ENCODE assay signal across 9 cellular contexts in the genomic region with DNA sequence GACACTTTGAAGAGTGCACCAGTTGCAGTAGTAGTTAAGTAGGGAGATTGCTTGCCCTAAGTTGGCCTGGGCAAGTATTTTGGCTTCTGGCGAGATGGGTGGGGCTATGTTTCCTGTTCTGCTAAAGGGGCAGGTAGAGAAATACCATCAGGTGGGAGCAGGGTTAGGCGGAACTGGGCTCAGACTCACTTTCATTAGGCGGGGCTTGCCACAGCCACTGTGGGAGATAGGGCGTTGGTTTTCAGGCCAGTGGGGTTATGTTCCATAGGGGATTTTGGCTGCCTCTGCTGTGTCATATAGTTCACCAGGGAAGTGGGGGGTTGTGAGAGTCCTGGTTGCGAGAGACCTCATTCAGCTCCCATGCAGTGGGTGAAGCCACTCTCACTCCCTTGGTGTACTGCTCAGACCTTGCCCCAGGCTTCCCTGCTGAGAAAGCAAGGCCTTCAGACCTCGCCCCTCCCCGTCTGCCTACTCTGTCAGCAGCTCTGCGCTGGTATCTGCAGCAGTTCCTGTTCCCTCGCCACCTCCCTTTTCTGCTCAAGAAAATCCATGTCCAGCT. TPM values are rescaled to one million over a fixed set of nuclear protein-coding genes. Genes with fewer than 3 reads are reported as not detected.
DNase-seq lines count a peak whose midpoint lies in the region; ATAC-seq, FAIRE-seq and TF ChIP-seq lines count a peak whose summit lies in the region.
"Had no signal": no experiment of that assay in that cellular context is flagged by ENCODE, and none has a peak within 500 bp of the region (broad histone marks: within the 10 kb centered on the region; RNA-seq: fewer than 3 reads in every experiment).

No MANE protein-coding gene starts in this region.

- TF ChIP-seq CTCF in bronchial epithelial cell (IDR thresholded peaks at IDR 0.05; ENCODE audit: insufficient read depth, low read length, severe bottlenecking) = no peak

- H3K4me3 ChIP-seq in bronchial epithelial cell (ENCODE audit: low read depth, low read length) = no peak overlapping the region

- peak; percentile 86 for ATAC-seq in GM18498 (IDR thresholded peaks at IDR 0.05; ENCODE audit: unreplicated experiment)
- peak; percentile 93 for ATAC-seq in HG02623 (IDR thresholded peaks at IDR 0.05; ENCODE audit: unreplicated experiment)
- ATAC-seq in sciatic nerve = peak; percentile 73

- DNase-seq in T-helper 9 cell (peak; percentile 25), bronchial epithelial cell (ENCODE audit: low read depth) (peak; percentile 44), sciatic nerve (ENCODE audit: low spot score) (no peak), LoVo (ENCODE audit: low spot score) (no peak), dermis blood vessel endothelial cell (no peak), T1000 (lab: John Stamatoyannopoulos, UW) (no peak)

- no peaks in the 10 kb centered on the region for H3K36me3 ChIP-seq in bronchial epithelial cell (ENCODE audit: control insufficient read depth, insufficient read depth, low read length)

- intact Hi-C loops in sciatic nerve (cut with DNase I) = no loop called here

- no peak for FAIRE-seq in bronchial epithelial cell (lab: Jason Lieb, UNC)
- FAIRE-seq: endometrium had no signal

- no peaks in the 10 kb centered on the region for H3K27me3 ChIP-seq in bronchial epithelial cell (ENCODE audit: control insufficient read depth, insufficient read depth, low read length)

RNA-seq across cellular contexts. Expression of gene AEBP2, which starts 43.3 kb away (rescaled TPM):
- total RNA-seq in bronchial epithelial cell (12.6 and 18.2 TPM in 2 replicates), sciatic nerve (57.7 TPM), dermis blood vessel endothelial cell (38.5 and 51.2 TPM in 2 replicates)

Comparison
In these comparisons a context has a peak if more than half of its experiments do, and no peak if none do; other contexts are left out.
1. DNase-seq: peak in T-helper 9 cell (single experiment) and bronchial epithelial cell (single experiment); none in sciatic nerve (single experiment), LoVo (single experiment), dermis blood vessel endothelial cell (single experiment) and T1000 (single experiment).
2. Peak in every context shown above with its lines, with median percentiles within 50 percentile points of each other: ATAC-seq.